Comparison of ENCODE assay signal across 14 cellular contexts in genomic region chr20:37511605-37512275, GRCh38. TPM values are rescaled to one million over a fixed set of nuclear protein-coding genes. Genes with fewer than 3 reads are reported as not detected.
DNase-seq lines count a peak whose midpoint lies in the region; TF ChIP-seq lines count a peak whose summit lies in the region.
"Had no signal": no experiment of that assay in that cellular context is flagged by ENCODE, and none has a peak within 500 bp of the region (broad histone marks: within the 10 kb centered on the region; RNA-seq: fewer than 3 reads in every experiment).

No MANE protein-coding gene starts in this region.

- no peak for TF ChIP-seq POLR2A in esophagus muscularis mucosa (IDR thresholded peaks at IDR 0.05; ENCODE audit: low read depth)

- H3K4me3 ChIP-seq in cardiac fibroblast (replicated peaks in 1 of 2; ENCODE audit: low read depth in 2 of 2, low read length in 2 of 2) (no peak overlapping the region), esophagus muscularis mucosa (no peak overlapping the region)
- H3K4me3 ChIP-seq: gastroesophageal sphincter, stomach had no signal

- H3K4me1 ChIP-seq in esophagus muscularis mucosa: peaks cover 11 to 47% (median 14%) of the 10 kb centered on the region in 4 donors

- no peaks in the 10 kb centered on the region for H3K27me3 ChIP-seq in esophagus muscularis mucosa
- H3K27me3 ChIP-seq: gastroesophageal sphincter, stomach had no signal

- TF ChIP-seq CTCF in cardiac fibroblast (IDR thresholded peaks at IDR 0.05; ENCODE audit: low read depth, low read length) (no peak), esophagus muscularis mucosa (IDR thresholded peaks at IDR 0.05) (no peak)

- TF ChIP-seq EP300 in esophagus muscularis mucosa (IDR thresholded peaks at IDR 0.05): no peak

- in situ Hi-C loops in KBM-7 (cut with MboI; ENCODE audit: low pct_unique_long_range_greater_than_20kb, low sequenced_read_pairs): no loop called here

- H3K9me3 ChIP-seq in esophagus muscularis mucosa: no peaks in the 10 kb centered on the region
- H3K9me3 ChIP-seq: gastroesophageal sphincter, stomach had no signal

- DNase-seq in Daoy (ENCODE audit: low read depth) (peak; percentile 70), M059J (ENCODE audit: low read depth) (peak; percentile 90), cardiac fibroblast (ENCODE audit: low read depth in 2 of 2) (peak; percentile 15 to 62), myocyte (ENCODE audit: low read depth) (peak; percentile 94), hippocampal formation (lab: John Stamatoyannopoulos, UW) (no peak), esophagus muscularis mucosa (ENCODE audit: extremely low spot score) (no peak), DMS153 treated with DMSO at 0.1 percent for 48 hours (lab: John Stamatoyannopoulos, UW; ENCODE audit: unreplicated experiment) (no peak), KBM-7 (no peak)
- DNase-seq: activated CD8-positive, alpha-beta memory T cell treated with anti-CD3 and anti-CD28 coated beads, Interleukin-2, amount 50 U/mL, for 4 hours; CD4-positive, alpha-beta memory T cell; islet precursor cell; NCI-H187; stomach had no signal

- no peak overlapping the region for H3K27ac ChIP-seq in esophagus muscularis mucosa (replicated peaks in 1 of 4)
- H3K27ac ChIP-seq: gastroesophageal sphincter, stomach had no signal

- intact Hi-C loops in esophagus muscularis mucosa (cut with DNase I): no loop called here

- peaks cover 5 to 72% (median 50%) of the 10 kb centered on the region in 4 donors for H3K36me3 ChIP-seq in esophagus muscularis mucosa

- WGBS in esophagus muscularis mucosa: 97% methylated on average over 6 of the region's 6 CpGs

RNA-seq across cellular contexts. Expression of gene NNAT, which starts 9.3 kb away (rescaled TPM):
- not detected in 2 replicates for total RNA-seq in Daoy (2014; rRNA removed; shearing (Covaris generic))
- total RNA-seq in M059J (2014; rRNA removed; shearing (Covaris generic)): not detected in 2 replicates
- total RNA-seq in myocyte (0.19 TPM in 1 of 2 replicates, not detected in the other), esophagus muscularis mucosa (10 to 100 TPM in 1 of 4 donors, 1 to 10 TPM in 3; 2.6 to 14.1 (median 9.1) TPM)
- polyA plus RNA-seq in myocyte (2012): 5.1 TPM
- total RNA-seq: CD4-positive, alpha-beta memory T cell had no signal
- polyA plus RNA-seq: CD4-positive, alpha-beta memory T cell had no signal

RNA-seq across cellular contexts. Expression of gene BLCAP, which starts 15.9 kb away (rescaled TPM):
- 29.1 and 32.6 TPM in 2 replicates for total RNA-seq in Daoy (2014; rRNA removed; shearing (Covaris generic))
- 91.2 and 112 TPM in 2 replicates for total RNA-seq in M059J (2014; rRNA removed; shearing (Covaris generic))
- total RNA-seq in myocyte (668 and 741 TPM in 2 replicates), esophagus muscularis mucosa (10 to 100 TPM; 41.9 to 59.6 (median 50.9) TPM)
- polyA plus RNA-seq in myocyte (2012): 165 TPM

Comparison
In these comparisons a context has a peak if more than half of its experiments do, and no peak if none do; other contexts are left out.
1. DNase-seq: peak in Daoy (single experiment), M059J (single experiment), cardiac fibroblast (2 of 2) and myocyte (single experiment); none in hippocampal formation (0 of 2), esophagus muscularis mucosa (single experiment), DMS153 treated with DMSO at 0.1 percent for 48 hours (single experiment) and KBM-7 (single experiment).